In the genomic region with DNA sequence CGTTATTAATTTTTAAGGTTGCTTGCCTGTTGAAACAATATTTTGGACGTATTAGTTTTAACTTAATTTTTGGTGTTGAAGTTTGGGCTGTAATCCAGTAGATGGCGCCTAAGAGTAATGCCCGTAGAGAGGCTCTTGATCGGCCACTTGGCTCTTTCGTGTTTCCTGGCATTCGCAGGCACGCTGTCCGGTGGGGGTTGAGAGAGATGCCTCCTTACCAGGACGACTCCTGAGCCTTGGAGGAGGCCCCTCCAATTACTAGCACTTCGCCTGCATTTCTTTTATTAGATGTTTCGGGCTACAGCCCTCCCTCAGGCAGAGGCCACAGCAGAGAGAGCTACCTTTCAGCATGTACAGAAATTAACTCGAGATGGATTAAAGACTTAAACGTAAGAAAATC, we compare ENCODE assay signal across 8 cellular contexts. TPM values are rescaled to one million over a fixed set of nuclear protein-coding genes. Genes with fewer than 3 reads are reported as not detected.
DNase-seq lines count a peak whose midpoint lies in the region; ATAC-seq, FAIRE-seq and TF ChIP-seq lines count a peak whose summit lies in the region.

No MANE protein-coding gene starts in this region.

- H3K36me3 Mint-ChIP-seq in chondrocyte (ENCODE audit: low read depth) (no peaks in the 10 kb centered on the region), nephron (ENCODE audit: low read depth) (no peaks in the 10 kb centered on the region)

- peak; percentile 75 for ATAC-seq in GM21786 (IDR thresholded peaks at IDR 0.05; ENCODE audit: unreplicated experiment)

- H3K27me3 Mint-ChIP-seq in chondrocyte (ENCODE audit: low read depth) (no peaks in the 10 kb centered on the region), nephron (ENCODE audit: low read depth) (no peaks in the 10 kb centered on the region)

- peak; percentile 78 for FAIRE-seq in RCC 7860 (lab: Jason Lieb, UNC)

- H3K9me3 Mint-ChIP-seq in chondrocyte (ENCODE audit: low read depth) = peaks cover 44% of the 10 kb centered on the region
- peaks cover 45% of the 10 kb centered on the region for H3K9me3 Mint-ChIP-seq in nephron

- no peaks in the 10 kb centered on the region for H3K4me1 Mint-ChIP-seq in chondrocyte (ENCODE audit: low read depth)
- H3K4me1 Mint-ChIP-seq in nephron = no peaks in the 10 kb centered on the region

- DNase-seq in 8988T (peak; percentile 15), EL (peak; percentile 9), HuH-7.5 (ENCODE audit: low spot score) (peak; percentile 18), RCC 7860 (ENCODE audit: low spot score) (peak; percentile 41), chondrocyte (ENCODE audit: low spot score) (no peak), DMS79 (lab: John Stamatoyannopoulos, UW) (no peak)

- H3K4me3 Mint-ChIP-seq in chondrocyte (ENCODE audit: unreplicated experiment) = no peak overlapping the region
- H3K4me3 Mint-ChIP-seq in nephron = no peak overlapping the region

- no peak overlapping the region for H3K27ac Mint-ChIP-seq in chondrocyte (ENCODE audit: unreplicated experiment)
- H3K27ac Mint-ChIP-seq in nephron = no peak overlapping the region

- TF ChIP-seq CTCF in chondrocyte (IDR thresholded peaks at IDR 0.05) = peak; percentile 65
- TF ChIP-seq CTCF in nephron (IDR thresholded peaks at IDR 0.05; ENCODE audit: unreplicated experiment in 3 of 3) = peak in 2 of 3 experiments; percentile 17 to 43

RNA-seq across cellular contexts. Expression of a gene that starts 12.0 kb away (rescaled TPM):
- total RNA-seq in chondrocyte = not detected in 3 replicates

RNA-seq across cellular contexts. Expression of a gene that starts 34.6 kb away (rescaled TPM):
- not detected in 3 replicates for total RNA-seq in chondrocyte

RNA-seq across cellular contexts. Expression of a gene that starts 46.1 kb away (rescaled TPM):
- total RNA-seq in chondrocyte = not detected in 3 replicates

Comparison
In these comparisons a context has a peak if more than half of its experiments do, and no peak if none do; other contexts are left out.
1. DNase-seq: peak in 8988T (single experiment), EL (single experiment), HuH-7.5 (single experiment) and RCC 7860 (single experiment); none in chondrocyte (single experiment) and DMS79 (single experiment).